ENCODE assay signal across 8 cellular contexts in genomic region chr2:219228745-219229374, GRCh38. TPM values are rescaled to one million over a fixed set of nuclear protein-coding genes. Genes with fewer than 3 reads are reported as not detected.
DNase-seq lines count a peak whose midpoint lies in the region; ATAC-seq and TF ChIP-seq lines count a peak whose summit lies in the region.

No MANE protein-coding gene starts in this region.

- peak overlapping the region; percentile 90 to 96 for H3K9ac ChIP-seq in stomach smooth muscle (ENCODE audit: low read length in 2 of 2)

- H3K27me3 Mint-ChIP-seq in immature natural killer cell (ENCODE audit: low read depth in 3 of 3) = peaks cover 4 to 9% (median 6%) of the 10 kb centered on the region in 3 donors

- H3K4me1 Mint-ChIP-seq in immature natural killer cell = peaks cover 50 to 69% of the 10 kb centered on the region in 2 donors

- H3K4me1 ChIP-seq in stomach smooth muscle (ENCODE audit: control insufficient read depth, insufficient read depth, low read length) = peaks cover 27% of the 10 kb centered on the region

- H3K9me3 ChIP-seq in AG04450 (ENCODE audit: control insufficient read depth, insufficient read depth, low read length) (no peaks in the 10 kb centered on the region; the same call in 1 of the 2 replicates), stomach smooth muscle (ENCODE audit: control insufficient read depth in 2 of 2, low read length in 2 of 2) (no peaks in the 10 kb centered on the region)

- H3K27ac Mint-ChIP-seq in immature natural killer cell = peak overlapping the region; percentile 64 to 92 (median 77)

- POLR2A ChIA-PET in AG04450 (lab: Yijun Ruan, JAX) = interaction anchor here (1.0 to 2.0 kb wide), 9 partner anchors 10 to 66 kb away, joined by 3 to 12 read pairs (median 5); partner anchors contain the start of genes ABCB6, CNPPD1, DNAJB2 and TUBA4A

- peak; percentile 55 for ATAC-seq in GM19324 (IDR thresholded peaks at IDR 0.05; ENCODE audit: low FRiP score, unreplicated experiment)
- peak; percentile 42 for ATAC-seq in HG03354 (IDR thresholded peaks at IDR 0.05; ENCODE audit: poor library complexity, severe bottlenecking, unreplicated experiment)

- peak overlapping the region; percentile 47 for H3K27ac ChIP-seq in AG04450 (ENCODE audit: low read depth, low read length)
- H3K27ac ChIP-seq in angular gyrus (ENCODE audit: low read depth, low read length) = peak overlapping the region; percentile 94
- peak overlapping the region; percentile 94 for H3K27ac ChIP-seq in stomach smooth muscle (ENCODE audit: low read length)

- DNase-seq in AG04450 (ENCODE audit: low read depth, low spot score) (no peak), immature natural killer cell (no peak), SKM-1 treated with dmso at 0.1 percent for 144 hours (lab: John Stamatoyannopoulos, UW; ENCODE audit: unreplicated experiment) (no peak), NCI-H774 (lab: John Stamatoyannopoulos, UW) (no peak)

- H3K4me3 ChIP-seq in AG04450 (ENCODE audit: low read depth, low read length) (peak overlapping the region; percentile 71), stomach smooth muscle (ENCODE audit: low read length in 2 of 2) (peak overlapping the region; percentile 81 to 92)

- H3K4me3 Mint-ChIP-seq in immature natural killer cell = peak overlapping the region; percentile 73 to 91 (median 80)

- CTCF ChIA-PET in AG04450 (lab: Charles Lee) = interaction anchor here (1.0 to 2.4 kb wide), 3 partner anchors 66 to 301 kb away, joined by 3 to 15 read pairs (median 11); no protein-coding TSS in a partner anchor

- H3K27me3 ChIP-seq in AG04450 (ENCODE audit: control insufficient read depth, insufficient read depth, low read length) = no peaks in the 10 kb centered on the region
- no peaks in the 10 kb centered on the region for H3K27me3 ChIP-seq in stomach smooth muscle (ENCODE audit: control insufficient read depth in 1 of 2, insufficient read depth in 2 of 2, low read length in 2 of 2)

- H3K36me3 ChIP-seq in stomach smooth muscle (ENCODE audit: control insufficient read depth in 2 of 2, insufficient read depth in 2 of 2, low read length in 2 of 2) = peaks cover 35 to 37% of the 10 kb centered on the region in 2 donors

- peaks cover 24 to 42% (median 25%) of the 10 kb centered on the region in 3 donors for H3K36me3 Mint-ChIP-seq in immature natural killer cell

- TF ChIP-seq CTCF in AG04450 (IDR thresholded peaks at IDR 0.05; ENCODE audit: low read depth, low read length) = no peak

- H3K9me3 Mint-ChIP-seq in immature natural killer cell = no peaks in the 10 kb centered on the region

RNA-seq across cellular contexts. Expression of gene ATG9A, which starts 0.6 kb away (rescaled TPM):
- polyA plus RNA-seq in AG04450 (2011; rRNA removed) = 81.0 and 84.3 TPM in 2 replicates
- polyA minus RNA-seq in AG04450 (2011; rRNA and poly(A)+ RNA removed) = 116 and 126 TPM in 2 replicates
- 10 to 100 TPM in 2 of 3 donors, 1 to 10 TPM in 1; 8.6 to 31.9 (median 14.8) TPM for polyA plus RNA-seq in immature natural killer cell

RNA-seq across cellular contexts. Expression of gene ANKZF1, which starts 0.7 kb away (rescaled TPM):
- polyA plus RNA-seq in AG04450 (2011; rRNA removed) (20.3 and 22.0 TPM in 2 replicates), immature natural killer cell (10 to 100 TPM; 11.5 to 28.6 (median 22.4) TPM)
- 18.2 and 21.1 TPM in 2 replicates for polyA minus RNA-seq in AG04450 (2011; rRNA and poly(A)+ RNA removed)

RNA-seq across cellular contexts. Expression of gene ABCB6, which starts 10.1 kb away (rescaled TPM):
- 20.9 and 22.2 TPM in 2 replicates for polyA plus RNA-seq in AG04450 (2011; rRNA removed)
- polyA minus RNA-seq in AG04450 (2011; rRNA and poly(A)+ RNA removed) = 32.4 and 33.0 TPM in 2 replicates
- polyA plus RNA-seq in immature natural killer cell = 1 to 10 TPM in 2 of 3 donors, under 1 TPM in 1; 0.21 to 3.7 (median 1.2) TPM

RNA-seq across cellular contexts. Expression of gene GLB1L, which starts 16.4 kb away (rescaled TPM):
- polyA plus RNA-seq in AG04450 (2011; rRNA removed) = 8.8 and 9.6 TPM in 2 replicates
- 6.2 and 7.4 TPM in 2 replicates for polyA minus RNA-seq in AG04450 (2011; rRNA and poly(A)+ RNA removed)
- 1 to 10 TPM in 1 of 3 donors, under 1 TPM in 1, not detected in 1; 0.44 to 1.0 TPM for polyA plus RNA-seq in immature natural killer cell

RNA-seq across cellular contexts. Expression of gene STK16, which starts 16.4 kb away (rescaled TPM):
- polyA plus RNA-seq in AG04450 (2011; rRNA removed) = 33.9 and 36.6 TPM in 2 replicates
- polyA minus RNA-seq in AG04450 (2011; rRNA and poly(A)+ RNA removed) = 33.2 and 51.3 TPM in 2 replicates
- polyA plus RNA-seq in immature natural killer cell = 10 to 100 TPM; 26.8 to 35.3 (median 27.6) TPM
